In the genomic region with DNA sequence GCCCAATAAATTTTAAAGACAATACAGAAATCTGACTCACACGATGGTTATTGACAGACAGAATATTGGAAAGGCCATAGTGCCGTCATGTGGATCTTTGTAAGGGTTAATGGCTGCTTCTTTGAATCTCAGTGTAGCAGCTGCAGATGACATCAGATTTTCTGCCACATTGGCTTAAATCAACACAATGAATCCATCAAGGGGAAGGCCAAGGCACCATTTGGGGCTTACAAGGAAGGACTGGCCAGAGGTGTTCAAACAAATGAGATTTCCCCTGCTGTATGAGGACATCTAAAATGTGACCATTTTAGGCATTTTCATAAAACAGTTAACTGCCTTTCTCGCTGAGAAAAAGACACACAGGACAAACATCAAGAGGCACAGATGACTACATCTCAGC, we compare ENCODE assay signal across 22 cellular contexts.
A peak's percentile ranks its signal among the peaks of the same experiment; 100 is the strongest.
DNase-seq lines count a peak whose midpoint lies in the region.
"Had no signal": no experiment of that assay in that cellular context is flagged by ENCODE, and none has a peak within 500 bp of the region (broad histone marks: within the 10 kb centered on the region; RNA-seq: fewer than 3 reads in every experiment).

No MANE protein-coding gene starts in this region.

- DNase-seq in DMS153 (lab: John Stamatoyannopoulos, UW) (peak; percentile 25), DMS153 treated with DMSO at 0.1 percent for 48 hours (lab: John Stamatoyannopoulos, UW; ENCODE audit: unreplicated experiment) (no peak), NCI-H2196 (lab: John Stamatoyannopoulos, UW; ENCODE audit: unreplicated experiment) (peak; percentile 15), cerebellar cortex (ENCODE audit: low spot score) (peak; percentile 33), retina (peak; percentile 78), SW 1271 (lab: John Stamatoyannopoulos, UW) (no peak), NCI-H2227 treated with DMSO at 0.1 percent for 48 hours (lab: John Stamatoyannopoulos, UW) (no peak), HuH-7.5 (ENCODE audit: low spot score) (no peak)
- DNase-seq: activated CD4-positive, alpha-beta memory T cell treated with anti-CD3 and anti-CD28 coated beads, Interleukin-2, amount 10 ng/mL, durations not matched to agents 7 days and 5 days; activated naive CD4-positive, alpha-beta T cell treated with anti-CD3 and anti-CD28 coated beads for 36 hours; activated T-cell treated with anti-CD3 and anti-CD28 coated beads, Interleukin-2, amount 50 U/mL, for 24 hours; BE2C; central memory CD4-positive, alpha-beta T cell; gastrocnemius medialis; KG1; mesenchymal stem cell; naive thymus-derived CD4-positive, alpha-beta T cell; NCI-H1092; NCI-H226; posterior cingulate gyrus; stimulated activated naive CD8-positive, alpha-beta T cell treated with anti-CD3 and anti-CD28 coated beads, Interleukin-15, Interleukin-2, amounts not matched to agents 100 U/mL and 50 U/mL, for 24 hours; T-helper 1 cell had no signal

Comparison
In these comparisons a context has a peak if more than half of its experiments do, and no peak if none do; other contexts are left out.
1. DNase-seq: peak in DMS153 (single experiment), NCI-H2196 (single experiment), cerebellar cortex (single experiment) and retina (single experiment); none in DMS153 treated with DMSO at 0.1 percent for 48 hours (single experiment), SW 1271 (0 of 2), NCI-H2227 treated with DMSO at 0.1 percent for 48 hours (single experiment) and HuH-7.5 (single experiment).